Comparison of ENCODE assay signal across 2 cellular contexts in genomic region chr14:101683365-101683764, GRCh38.
TF ChIP-seq lines count a peak whose summit lies in the region.

No MANE protein-coding gene starts in this region.

TF ChIP-seq in IMR-90, 13 proteins besides CTCF, POLR2A, EP300 and RAD21:
- TF ChIP-seq CEBPB (IDR thresholded peaks at IDR 0.05; ENCODE audit: low read depth, low read length) (no peak), RCOR1 (IDR thresholded peaks at IDR 0.05; ENCODE audit: insufficient replicate concordance, low read length) (no peak), USF2 (IDR thresholded peaks at IDR 0.05; ENCODE audit: low read depth, low read length) (no peak), FOS (IDR thresholded peaks at IDR 0.05; ENCODE audit: low read depth, low read length) (no peak), MXI1 (IDR thresholded peaks at IDR 0.05; ENCODE audit: borderline replicate concordance, low read depth, low read length) (no peak), RFX5 (IDR thresholded peaks at IDR 0.05; ENCODE audit: low read depth, low read length) (no peak), CHD1 (IDR thresholded peaks at IDR 0.05; ENCODE audit: low read depth, low read length) (no peak), NFE2L2 (IDR thresholded peaks at IDR 0.05; ENCODE audit: low read depth, low read length) (no peak), MAZ (IDR thresholded peaks at IDR 0.05; ENCODE audit: borderline replicate concordance, low read depth, low read length) (no peak), SMC3 (IDR thresholded peaks at IDR 0.05; ENCODE audit: low read depth, low read length) (no peak), ELK1 (IDR thresholded peaks at IDR 0.05; ENCODE audit: borderline replicate concordance, low read depth, low read length) (no peak), MAFK (IDR thresholded peaks at IDR 0.05; ENCODE audit: low read depth, low read length) (no peak), BHLHE40 (IDR thresholded peaks at IDR 0.05; ENCODE audit: low read depth, low read length) (no peak)

TF ChIP-seq in H1, 55 proteins besides CTCF, POLR2A, EP300 and RAD21:
- TF ChIP-seq KDM4A (IDR thresholded peaks at IDR 0.05; ENCODE audit: low read depth, low read length, severe bottlenecking) (no peak), KDM5A (IDR thresholded peaks at IDR 0.05; ENCODE audit: low read length) (no peak), NRF1 (IDR thresholded peaks at IDR 0.05; ENCODE audit: low read depth, low read length) (no peak), PHF8 (conservative IDR thresholded peaks at IDR 0.05; ENCODE audit: low read depth, low read length) (no peak), CBX8 (IDR thresholded peaks at IDR 0.05; ENCODE audit: borderline replicate concordance, low read depth, low read length) (no peak), TBP (IDR thresholded peaks at IDR 0.05; ENCODE audit: low read depth, low read length) (no peak), SRF (IDR thresholded peaks at IDR 0.05; ENCODE audit: low read depth, low read length) (no peak), JUN (IDR thresholded peaks at IDR 0.05; ENCODE audit: low read depth, low read length) (no peak)
